ENCODE assay signal across 25 cellular contexts in genomic region chr12:23631991-23632390, GRCh38.
DNase-seq lines count a peak whose midpoint lies in the region; ATAC-seq, FAIRE-seq and TF ChIP-seq lines count a peak whose summit lies in the region.
"Had no signal": no experiment of that assay in that cellular context is flagged by ENCODE, and none has a peak within 500 bp of the region (broad histone marks: within the 10 kb centered on the region; RNA-seq: fewer than 3 reads in every experiment).

No MANE protein-coding gene starts in this region.

- H4K20me1 ChIP-seq in mammary epithelial cell (ENCODE audit: insufficient read depth, low read length) (no peaks in the 10 kb centered on the region), astrocyte (ENCODE audit: insufficient read depth, low read length) (no peaks in the 10 kb centered on the region)

- intact Hi-C loops in MCF 10A (cut with micrococcal nuclease) (no loop called here), mammary epithelial cell (cut with micrococcal nuclease) (no loop called here)

- no peak overlapping the region for H3K4me3 Mint-ChIP-seq in MCF 10A (ENCODE audit: unreplicated experiment)
- H3K4me3 Mint-ChIP-seq in astrocyte (ENCODE audit: unreplicated experiment), result no peak overlapping the region
- H3K4me3 Mint-ChIP-seq in T-cell, result no peak overlapping the region
- H3K4me3 Mint-ChIP-seq: activated CD4-positive, alpha-beta T cell treated with anti-CD3 and anti-CD28 coated beads, Interleukin-2, amount 10 ng/mL, durations not matched to agents 24 days and 14 days; activated T-cell treated with anti-CD3 and anti-CD28 coated beads, Interleukin-2, amount 50 U/mL, for 24 hours; stimulated activated naive CD8-positive, alpha-beta T cell treated with anti-CD3 and anti-CD28 coated beads, Interleukin-15, Interleukin-2, amounts not matched to agents 100 ng/mL and 50 ng/mL, for 24 hours had no signal

- H3K4me1 Mint-ChIP-seq in MCF 10A (ENCODE audit: insufficient read depth, unreplicated experiment) (no peaks in the 10 kb centered on the region), astrocyte (ENCODE audit: low read depth, unreplicated experiment) (peaks cover 5% of the 10 kb centered on the region), T-cell (no peaks in the 10 kb centered on the region)
- H3K4me1 Mint-ChIP-seq: activated CD4-positive, alpha-beta T cell treated with anti-CD3 and anti-CD28 coated beads, Interleukin-2, amount 10 ng/mL, durations not matched to agents 24 days and 14 days had no signal

- no peak overlapping the region for H2AFZ ChIP-seq in mammary epithelial cell (ENCODE audit: low read depth, low read length)
- H2AFZ ChIP-seq in astrocyte (ENCODE audit: low read depth, low read length), result no peak overlapping the region

- H3K9ac ChIP-seq in mammary epithelial cell (ENCODE audit: insufficient read depth, low read length) (no peak overlapping the region), astrocyte (ENCODE audit: low read length) (no peak overlapping the region)

- H3K9me3 Mint-ChIP-seq in MCF 10A (ENCODE audit: unreplicated experiment) (no peaks in the 10 kb centered on the region), astrocyte (ENCODE audit: unreplicated experiment) (no peaks in the 10 kb centered on the region), T-cell (peaks cover under 1 to 5% (median 4%) of the 10 kb centered on the region in 3 donors)
- H3K9me3 Mint-ChIP-seq: activated CD4-positive, alpha-beta T cell treated with anti-CD3 and anti-CD28 coated beads, Interleukin-2, amount 10 ng/mL, durations not matched to agents 24 days and 14 days; stimulated activated naive CD8-positive, alpha-beta T cell treated with anti-CD3 and anti-CD28 coated beads, Interleukin-15, Interleukin-2, amounts not matched to agents 100 ng/mL and 50 ng/mL, for 24 hours had no signal

- H3K27ac ChIP-seq in mammary epithelial cell (ENCODE audit: insufficient read depth, low read depth, low read length) (no peak overlapping the region), astrocyte (ENCODE audit: low read depth, low read length) (no peak overlapping the region), foreskin keratinocyte (no peak overlapping the region), suprapubic skin (no peak overlapping the region)
- H3K27ac ChIP-seq: 22Rv1, C4-2B, heart right ventricle, tibial artery had no signal

- H3K4me2 ChIP-seq in mammary epithelial cell (ENCODE audit: insufficient read depth, low read depth, low read length), result no peak overlapping the region
- H3K4me2 ChIP-seq in astrocyte (ENCODE audit: low read length), result no peak overlapping the region

- in situ Hi-C loops in mammary epithelial cell (cut with MboI; ENCODE audit: low sequenced_read_pairs in 2 of 2), result no loop called here

- 53% methylated on average over 3 of the region's 3 CpGs for WGBS in mammary epithelial cell (ENCODE audit: low coverage, missing lambda C conversion rate)
- WGBS in suprapubic skin, result 64% methylated on average over 3 of the region's 3 CpGs

- peaks cover 19% of the 10 kb centered on the region for H3K27me3 Mint-ChIP-seq in MCF 10A (ENCODE audit: insufficient read depth, unreplicated experiment)
- H3K27me3 Mint-ChIP-seq in astrocyte (ENCODE audit: low read depth, unreplicated experiment), result no peaks in the 10 kb centered on the region
- no peaks in the 10 kb centered on the region for H3K27me3 Mint-ChIP-seq in T-cell
- H3K27me3 Mint-ChIP-seq: activated CD4-positive, alpha-beta T cell treated with anti-CD3 and anti-CD28 coated beads, Interleukin-2, amount 10 ng/mL, durations not matched to agents 24 days and 14 days; activated T-cell treated with anti-CD3 and anti-CD28 coated beads, Interleukin-2, amount 50 U/mL, for 24 hours; stimulated activated naive CD8-positive, alpha-beta T cell treated with anti-CD3 and anti-CD28 coated beads, Interleukin-15, Interleukin-2, amounts not matched to agents 100 ng/mL and 50 ng/mL, for 24 hours had no signal

- H3K4me3 ChIP-seq in mammary epithelial cell (replicated peaks in 1 of 3; ENCODE audit: insufficient read depth in 1 of 3, low read depth in 2 of 3, low read length in 3 of 3) (no peak overlapping the region), astrocyte (ENCODE audit: insufficient read depth, low read depth, low read length) (no peak overlapping the region), suprapubic skin (no peak overlapping the region)
- H3K4me3 ChIP-seq: heart right ventricle, tibial artery had no signal

- TF ChIP-seq EP300 in suprapubic skin (IDR thresholded peaks at IDR 0.05), result no peak

- DNase-seq in MCF 10A (ENCODE audit: unreplicated experiment) (peak; percentile 1), mammary epithelial cell (no peak), astrocyte (ENCODE audit: low read depth) (peak; percentile 14), foreskin keratinocyte (peak; percentile 29 to 62), renal cortical epithelial cell (ENCODE audit: low read depth) (peak; percentile 59), T-helper 1 cell (no peak), suprapubic skin (ENCODE audit: low spot score in 2 of 2) (no peak), T-cell (no peak)
- DNase-seq: activated CD4-positive, alpha-beta T cell treated with anti-CD3 and anti-CD28 coated beads, Interleukin-2, amount 10 ng/mL, durations not matched to agents 24 days and 14 days; activated gamma-delta T cell treated with Interleukin-2 at 50 U/mL for 16 hours; activated T-cell treated with anti-CD3 and anti-CD28 coated beads, Interleukin-2, amount 50 U/mL, for 24 hours; Caco-2; cerebellar nuclear complex; DND-41; heart right ventricle; left colon; mesendoderm; NCI-H1092 treated with DMSO at 0.1 percent for 48 hours; NCI-H2029 treated with DMSO at 0.1 percent for 48 hours; small intestine; tibial artery had no signal

- TF ChIP-seq CTCF in MCF 10A (IDR thresholded peaks at IDR 0.05; ENCODE audit: unreplicated experiment) (no peak), mammary epithelial cell (conservative IDR thresholded peaks at IDR 0.05 in 1 of 2, IDR thresholded peaks at IDR 0.05 in 1 of 2; ENCODE audit: extremely low read depth in 1 of 2, insufficient read depth in 1 of 2, low read depth in 1 of 2, low read length in 2 of 2) (no peak), astrocyte (IDR thresholded peaks at IDR 0.05; ENCODE audit: insufficient read depth, low read depth, low read length) (no peak), foreskin keratinocyte (conservative IDR thresholded peaks at IDR 0.05) (no peak), suprapubic skin (IDR thresholded peaks at IDR 0.05) (no peak)

- H3K79me2 ChIP-seq in mammary epithelial cell (ENCODE audit: insufficient read depth, low read length) (no peaks in the 10 kb centered on the region), astrocyte (ENCODE audit: insufficient read depth, low read length) (no peaks in the 10 kb centered on the region)

- H3K36me3 Mint-ChIP-seq in MCF 10A (ENCODE audit: insufficient read depth, unreplicated experiment) (no peaks in the 10 kb centered on the region), astrocyte (ENCODE audit: low read depth, unreplicated experiment) (no peaks in the 10 kb centered on the region), T-cell (no peaks in the 10 kb centered on the region)

- dilution Hi-C loops in mammary epithelial cell (cut with HindIII; ENCODE audit: low sequenced_read_pairs), result no loop called here

- no peaks in the 10 kb centered on the region for H3K27me3 ChIP-seq in mammary epithelial cell (ENCODE audit: insufficient read depth, low read length)
- H3K27me3 ChIP-seq in astrocyte (ENCODE audit: insufficient read depth, low read length), result no peaks in the 10 kb centered on the region
- no peaks in the 10 kb centered on the region for H3K27me3 ChIP-seq in foreskin keratinocyte
- no peaks in the 10 kb centered on the region for H3K27me3 ChIP-seq in suprapubic skin
- H3K27me3 ChIP-seq: heart right ventricle, tibial artery had no signal

- FAIRE-seq in astrocyte (lab: Jason Lieb, UNC), result no peak
- FAIRE-seq: small intestine had no signal

- no peaks in the 10 kb centered on the region for H3K9me3 ChIP-seq in mammary epithelial cell (replicated peaks; ENCODE audit: insufficient read depth, low read length)
- no peaks in the 10 kb centered on the region for H3K9me3 ChIP-seq in astrocyte (ENCODE audit: insufficient read depth, low read depth, low read length)
- no peaks in the 10 kb centered on the region for H3K9me3 ChIP-seq in suprapubic skin
- H3K9me3 ChIP-seq: Caco-2, heart right ventricle, tibial artery had no signal

- POLR2A ChIA-PET in MCF 10A (lab: Yijun Ruan, JAX), result interaction anchor here (0.6 kb wide), 1 partner anchor 15 kb away, joined by 4 read pairs; no protein-coding TSS in a partner anchor
- POLR2A ChIA-PET in T-cell (lab: Charles Lee), result no interaction called here

- CTCF ChIA-PET in MCF 10A (lab: Yijun Ruan, JAX) (no interaction called here), mammary epithelial cell (lab: Charles Lee; ENCODE audit: low non-redundant PET) (no interaction called here), T-cell (lab: Charles Lee) (no interaction called here)

- no peak overlapping the region for H3K27ac Mint-ChIP-seq in MCF 10A (ENCODE audit: low read depth, unreplicated experiment)
- no peak overlapping the region for H3K27ac Mint-ChIP-seq in astrocyte (ENCODE audit: unreplicated experiment)
- no peak overlapping the region for H3K27ac Mint-ChIP-seq in T-cell
- H3K27ac Mint-ChIP-seq: activated CD4-positive, alpha-beta T cell treated with anti-CD3 and anti-CD28 coated beads, Interleukin-2, amount 10 ng/mL, durations not matched to agents 24 days and 14 days; activated T-cell treated with anti-CD3 and anti-CD28 coated beads, Interleukin-2, amount 50 U/mL, for 24 hours; stimulated activated naive CD8-positive, alpha-beta T cell treated with anti-CD3 and anti-CD28 coated beads, Interleukin-15, Interleukin-2, amounts not matched to agents 100 ng/mL and 50 ng/mL, for 24 hours had no signal

- no peak for TF ChIP-seq POLR2A in suprapubic skin (IDR thresholded peaks at IDR 0.05)

- ATAC-seq in foreskin keratinocyte (peak; percentile 96), T-cell (replicated peaks in 1 of 4) (no peak)
- ATAC-seq: heart right ventricle, left colon, SK-N-SH treated with all-trans-retinoic acid at 6 μM for 48 hours had no signal

- H3K4me1 ChIP-seq in mammary epithelial cell (ENCODE audit: insufficient read depth, low read length), result no peaks in the 10 kb centered on the region
- H3K4me1 ChIP-seq in astrocyte (ENCODE audit: insufficient read depth, low read length), result no peaks in the 10 kb centered on the region
- H3K4me1 ChIP-seq in foreskin keratinocyte, result no peaks in the 10 kb centered on the region
- no peaks in the 10 kb centered on the region for H3K4me1 ChIP-seq in suprapubic skin
- H3K4me1 ChIP-seq: Caco-2, heart right ventricle, tibial artery had no signal

- H3K36me3 ChIP-seq in mammary epithelial cell (ENCODE audit: insufficient read depth, low read length), result no peaks in the 10 kb centered on the region
- no peaks in the 10 kb centered on the region for H3K36me3 ChIP-seq in astrocyte (ENCODE audit: insufficient read depth, low read length)
- no peaks in the 10 kb centered on the region for H3K36me3 ChIP-seq in suprapubic skin
- H3K36me3 ChIP-seq: heart right ventricle, tibial artery had no signal

- BruUV-seq in MCF 10A (replicated peaks; lab: Mats Ljungman, UMichigan) (no TSS peak), mammary epithelial cell (replicated peaks; lab: Mats Ljungman, UMichigan) (no TSS peak)

Comparison
In these comparisons a context has a peak if more than half of its experiments do, and no peak if none do; other contexts are left out.
1. DNase-seq: peak in MCF 10A (single experiment), astrocyte (single experiment), foreskin keratinocyte (2 of 2) and renal cortical epithelial cell (single experiment); none in mammary epithelial cell (single experiment), T-helper 1 cell (0 of 5), suprapubic skin (0 of 2) and T-cell (0 of 34).